Comparison of ENCODE assay signal across 14 cellular contexts in the genomic region with DNA sequence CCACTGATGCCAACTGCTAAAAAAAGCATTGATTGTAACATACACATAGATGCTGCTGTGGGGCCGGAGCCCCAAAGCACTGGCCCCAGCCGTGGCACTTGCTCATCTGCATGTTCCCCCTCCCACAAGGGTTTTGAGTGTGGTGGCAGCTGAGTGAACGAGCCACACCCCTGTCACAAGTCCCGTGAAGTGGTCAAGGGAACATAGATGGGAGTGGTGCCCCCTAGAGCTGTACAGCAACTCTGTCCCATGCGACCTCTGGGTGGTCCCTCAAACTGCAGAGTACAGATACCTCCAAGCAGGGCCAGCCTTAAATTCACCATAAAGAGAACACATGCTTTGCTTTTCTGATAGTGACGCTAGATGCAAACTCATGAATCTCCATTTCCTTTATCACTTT.
"Had no signal": no experiment of that assay in that cellular context is flagged by ENCODE, and none has a peak within 500 bp of the region (broad histone marks: within the 10 kb centered on the region; RNA-seq: fewer than 3 reads in every experiment).

No MANE protein-coding gene starts in this region.

- H3K27ac ChIP-seq: epithelial cell of prostate, foreskin keratinocyte, lower lobe of right lung had no signal

- H3K4me3 ChIP-seq: lower lobe of right lung, smooth muscle cell had no signal

- ATAC-seq: foreskin keratinocyte, left lobe of liver, lower lobe of right lung, natural killer cell had no signal

- H3K36me3 ChIP-seq: lower lobe of right lung had no signal

- DNase-seq: effector memory CD4-positive, alpha-beta T cell; head of caudate nucleus; hippocampal formation; kidney glomerular epithelial cell; lower lobe of right lung; natural killer cell; posterior cingulate gyrus; stimulated activated CD4-positive, alpha-beta T cell treated with anti-CD3 and anti-CD28 coated beads, Interleukin-2, amount 100 ng/mL, for 48 hours; stimulated activated naive CD4-positive, alpha-beta T cell treated with Interleukin-2 at 50 U/mL for 16 hours; trophoblast cell had no signal

- H3K27me3 ChIP-seq: foreskin keratinocyte had no signal

- H3K4me1 ChIP-seq: foreskin keratinocyte, lower lobe of right lung had no signal

- H3K9me3 ChIP-seq: lower lobe of right lung had no signal

- H3K4me2 ChIP-seq: smooth muscle cell had no signal
